In genomic region chr3:196499807-196500524, GRCh38 we compare ENCODE assay signal across 9 cellular contexts. TPM values are rescaled to one million over a fixed set of nuclear protein-coding genes. Genes with fewer than 3 reads are reported as not detected.
DNase-seq lines count a peak whose midpoint lies in the region; ATAC-seq and TF ChIP-seq lines count a peak whose summit lies in the region.
"Had no signal": no experiment of that assay in that cellular context is flagged by ENCODE, and none has a peak within 500 bp of the region (broad histone marks: within the 10 kb centered on the region; RNA-seq: fewer than 3 reads in every experiment).

No MANE protein-coding gene starts in this region.

- H3K4me3 ChIP-seq in heart right ventricle: peak overlapping the region; percentile 12 to 100 (median 92)
- H3K4me3 ChIP-seq in astrocyte of the cerebellum (ENCODE audit: low read depth, low read length): peak overlapping the region; percentile 84
- peak overlapping the region; percentile 77 to 98 for H3K4me3 ChIP-seq in uterus

- H3K4me1 ChIP-seq in heart right ventricle (peaks cover 0 to 49% (median 33%) of the 10 kb centered on the region in 9 donors), uterus (no peaks in the 10 kb centered on the region)

- H3K27me3 ChIP-seq in heart right ventricle (no peaks in the 10 kb centered on the region), uterus (no peaks in the 10 kb centered on the region)

- H3K27me3 Mint-ChIP-seq in memory B cell: no peaks in the 10 kb centered on the region

- in situ Hi-C loops in astrocyte of the cerebellum (cut with HindIII; ENCODE audit: low sequenced_read_pairs): no loop called here
- in situ Hi-C loops in GM13977 (cut with MboI; ENCODE audit: low pct_unique_long_range_greater_than_20kb, low sequenced_read_pairs, unreplicated experiment): loop anchor here (25.0 kb wide), 1 partner anchor 238 kb away; no protein-coding TSS in a partner anchor

- H3K27ac ChIP-seq in heart right ventricle (peak overlapping the region in 7 of 10 donors; percentile 33 to 98 (median 97)), uterus (peak overlapping the region in 1 of 2 donors; percentile 5)

- H3K4me3 Mint-ChIP-seq in memory B cell: peak overlapping the region; percentile 81

- no peak for ATAC-seq in heart right ventricle
- ATAC-seq in left ventricle myocardium superior: no peak
- ATAC-seq in memory B cell (ENCODE audit: low read depth): no peak
- no peak for ATAC-seq in HG03095 (IDR thresholded peaks at IDR 0.05; ENCODE audit: unreplicated experiment)

- H3K36me3 ChIP-seq in heart right ventricle (peaks cover 0 to 32% (median 0%) of the 10 kb centered on the region in 9 donors), uterus (no peaks in the 10 kb centered on the region)

- 71 to 77% methylated on average over 11 of the region's 11 CpGs for WGBS in heart right ventricle, 2 donors

- peak overlapping the region; percentile 59 for H3K27ac Mint-ChIP-seq in memory B cell

- DNase-seq in heart right ventricle (no peak), left ventricle myocardium superior (no peak), astrocyte of the cerebellum (ENCODE audit: low read depth) (no peak), memory B cell (ENCODE audit: low spot score in 2 of 2) (no peak), uterus (no peak), GM13977 (ENCODE audit: low spot score) (no peak), AML-193 (lab: John Stamatoyannopoulos, UW) (no peak)

- peaks cover 14% of the 10 kb centered on the region for H3K36me3 Mint-ChIP-seq in memory B cell

- peaks cover 38% of the 10 kb centered on the region for H3K4me1 Mint-ChIP-seq in memory B cell

- H3K9me3 ChIP-seq in heart right ventricle: no peaks in the 10 kb centered on the region
- no peaks in the 10 kb centered on the region for H3K9me3 ChIP-seq in uterus

- intact Hi-C loops in heart right ventricle (cut with DNase I) (loop anchor here in 2 of 10 donors (5.0 kb wide), 2 partner anchors 68 to 933 kb away; partner anchors contain the start of gene UBXN7 (in 2 of the 2)), left ventricle myocardium superior (cut with micrococcal nuclease) (no loop called here), uterus (cut with DNase I; ENCODE audit: low total_unique reads) (no loop called here)

- no peak for TF ChIP-seq POLR2A in uterus (IDR thresholded peaks at IDR 0.05)

- H3K9me3 Mint-ChIP-seq in memory B cell: no peaks in the 10 kb centered on the region

- TF ChIP-seq CTCF in heart right ventricle (IDR thresholded peaks at IDR 0.05) (no peak), astrocyte of the cerebellum (IDR thresholded peaks at IDR 0.05; ENCODE audit: low read depth, low read length, missing control alignments) (no peak), uterus (IDR thresholded peaks at IDR 0.05) (no peak), GM13977 (IDR thresholded peaks at IDR 0.05; ENCODE audit: extremely low read depth, insufficient read depth, missing control alignments) (no peak)

RNA-seq across cellular contexts. Expression of gene RNF168, which starts 3.6 kb away (rescaled TPM):
- total RNA-seq in heart right ventricle (10 to 100 TPM; 16.0 to 32.8 (median 21.1) TPM), left ventricle myocardium superior (23.2 TPM), uterus (10 to 100 TPM in 3 of 4 donors, 1 to 10 TPM in 1; 9.4 to 35.2 (median 18.6) TPM)
- polyA plus RNA-seq in heart right ventricle: 10 to 100 TPM in 1 of 2 donors, 1 to 10 TPM in 1; 6.4 to 11.4 TPM

RNA-seq across cellular contexts. Expression of gene SMCO1, which starts 15.2 kb away (rescaled TPM):
- total RNA-seq in heart right ventricle (100 to 1,000 TPM in 2 of 10 donors, 10 to 100 TPM in 8; 18.7 to 143 (median 58.8) TPM), left ventricle myocardium superior (110 TPM), uterus (not detected)
- polyA plus RNA-seq in heart right ventricle: 10 to 100 TPM in 1 of 2 donors, 1 to 10 TPM in 1; 3.2 to 88.8 TPM
- total RNA-seq: T-helper 2 cell treated with Interferon-gamma antibody and Interleukin-4, amounts not matched to agents 100 ng/mL and 5 ng/mL, for 36 hours had no signal

Comparison
In these comparisons a context has a peak if more than half of its experiments do, and no peak if none do; other contexts are left out.
1. RNA of gene SMCO1, which starts 15.2 kb away (total RNA-seq): 110 TPM in left ventricle myocardium superior (single experiment) and 18.7 to 143 TPM in heart right ventricle; not detected in uterus; every median in the first group is over 10 times any median in the second.
2. Peak in every context shown above with its lines, with median percentiles within 50 percentile points of each other: H3K4me3 ChIP-seq.